In the genomic region with DNA sequence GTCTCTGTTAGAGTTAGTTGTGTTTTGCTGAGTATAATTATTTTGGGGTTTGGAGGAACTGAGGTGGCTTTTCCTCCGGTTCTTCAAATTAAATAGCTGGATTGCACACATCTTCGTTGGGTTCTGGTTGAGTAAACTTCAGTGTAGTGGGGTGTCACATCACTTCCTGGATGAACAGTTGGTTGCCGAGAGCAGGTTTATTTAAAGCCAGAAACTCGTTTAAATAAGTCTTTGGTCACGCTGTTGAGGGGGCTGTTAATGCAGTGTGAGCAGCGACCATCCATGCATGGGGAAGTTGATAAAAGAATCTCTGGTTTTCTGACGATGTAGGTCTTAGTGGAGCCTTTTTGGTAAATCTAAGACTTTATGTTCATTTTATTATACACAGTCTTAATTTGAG, we compare ENCODE assay signal across 8 cellular contexts.
A peak's percentile ranks its signal among the peaks of the same experiment; 100 is the strongest.
DNase-seq lines count a peak whose midpoint lies in the region; ATAC-seq and TF ChIP-seq lines count a peak whose summit lies in the region.

No MANE protein-coding gene starts in this region.

- H3K4me1 Mint-ChIP-seq in nephron progenitor cell = peaks cover 82% of the 10 kb centered on the region
- H3K4me1 Mint-ChIP-seq in activated CD4-positive, alpha-beta memory T cell treated with anti-CD3 and anti-CD28 coated beads for 36 hours (ENCODE audit: low read depth) = peaks cover 8% of the 10 kb centered on the region

- no peaks in the 10 kb centered on the region for H3K36me3 ChIP-seq in brain microvascular endothelial cell (replicated peaks)

- peak; percentile 40 for DNase-seq in GM12865 (ENCODE audit: low read depth)
- DNase-seq in brain microvascular endothelial cell = peak; percentile 28
- peak; percentile 16 for DNase-seq in nephron progenitor cell
- DNase-seq in activated T-cell treated with anti-CD3 and anti-CD28 coated beads, Interleukin-2, amount 50 U/mL, for 48 hours = no peak
- no peak for DNase-seq in NCI-H226
- no peak for DNase-seq in GM03348 (ENCODE audit: low spot score)
- no peak for DNase-seq in activated CD4-positive, alpha-beta memory T cell treated with anti-CD3 and anti-CD28 coated beads for 36 hours

- ATAC-seq in HG02759 (IDR thresholded peaks at IDR 0.05; ENCODE audit: unreplicated experiment) = peak; percentile 32

- H3K27ac Mint-ChIP-seq in nephron progenitor cell = peak overlapping the region; percentile 96
- H3K27ac Mint-ChIP-seq in activated CD4-positive, alpha-beta memory T cell treated with anti-CD3 and anti-CD28 coated beads for 36 hours = no peak overlapping the region

- no peaks in the 10 kb centered on the region for H3K27me3 ChIP-seq in brain microvascular endothelial cell (replicated peaks)

- peaks cover 5% of the 10 kb centered on the region for H3K27me3 Mint-ChIP-seq in nephron progenitor cell (ENCODE audit: low read depth, poor library complexity)
- peaks cover 24% of the 10 kb centered on the region for H3K27me3 Mint-ChIP-seq in activated CD4-positive, alpha-beta memory T cell treated with anti-CD3 and anti-CD28 coated beads for 36 hours

- H3K4me3 Mint-ChIP-seq in nephron progenitor cell = peak overlapping the region; percentile 69
- no peak overlapping the region for H3K4me3 Mint-ChIP-seq in activated CD4-positive, alpha-beta memory T cell treated with anti-CD3 and anti-CD28 coated beads for 36 hours

- H3K9me3 Mint-ChIP-seq in nephron progenitor cell = no peaks in the 10 kb centered on the region
- no peaks in the 10 kb centered on the region for H3K9me3 Mint-ChIP-seq in activated CD4-positive, alpha-beta memory T cell treated with anti-CD3 and anti-CD28 coated beads for 36 hours

- H3K4me3 ChIP-seq in GM12865 (ENCODE audit: low read depth, low read length) (no peak overlapping the region), brain microvascular endothelial cell (ENCODE audit: low read depth, low read length) (peak overlapping the region; percentile 37)

- POLR2A ChIA-PET in activated CD4-positive, alpha-beta memory T cell treated with anti-CD3 and anti-CD28 coated beads for 36 hours (lab: Charles Lee) = no interaction called here

- intact Hi-C loops in activated CD4-positive, alpha-beta memory T cell treated with anti-CD3 and anti-CD28 coated beads for 36 hours (cut with micrococcal nuclease) = loop anchor here (2.0 kb wide), 2 partner anchors 350 to 382 kb away; partner anchors contain the start of gene ARGLU1

- no peak for TF ChIP-seq CTCF in GM12865 (IDR thresholded peaks at IDR 0.05; ENCODE audit: insufficient read depth, low read depth, low read length, missing control alignments)
- no peak for TF ChIP-seq CTCF in brain microvascular endothelial cell (IDR thresholded peaks at IDR 0.05; ENCODE audit: low read depth, low read length, missing control alignments)
- no peak for TF ChIP-seq CTCF in nephron progenitor cell (IDR thresholded peaks at IDR 0.05)

- CTCF ChIA-PET in activated CD4-positive, alpha-beta memory T cell treated with anti-CD3 and anti-CD28 coated beads for 36 hours (lab: Charles Lee) = interaction anchor here (1.1 kb wide), 1 partner anchor 299 kb away, joined by 3 read pairs; no protein-coding TSS in a partner anchor

- peak overlapping the region; percentile 82 for H3K27ac ChIP-seq in brain microvascular endothelial cell

- in situ Hi-C loops in brain microvascular endothelial cell (cut with HindIII; ENCODE audit: low pct_ligation_motif_present, low sequenced_read_pairs) = no loop called here

- no peaks in the 10 kb centered on the region for H3K36me3 Mint-ChIP-seq in nephron progenitor cell (ENCODE audit: low read depth)
- no peaks in the 10 kb centered on the region for H3K36me3 Mint-ChIP-seq in activated CD4-positive, alpha-beta memory T cell treated with anti-CD3 and anti-CD28 coated beads for 36 hours

Comparison
In these comparisons a context has a peak if more than half of its experiments do, and no peak if none do; other contexts are left out.
1. DNase-seq: peak in GM12865 (single experiment), brain microvascular endothelial cell (single experiment) and nephron progenitor cell (single experiment); none in activated T-cell treated with anti-CD3 and anti-CD28 coated beads, Interleukin-2, amount 50 U/mL, for 48 hours (0 of 2), NCI-H226 (single experiment), GM03348 (single experiment) and activated CD4-positive, alpha-beta memory T cell treated with anti-CD3 and anti-CD28 coated beads for 36 hours (single experiment).